In genomic region chr15:89409184-89409992, GRCh38 we compare ENCODE assay signal across 12 cellular contexts.
DNase-seq lines count a peak whose midpoint lies in the region; ATAC-seq and TF ChIP-seq lines count a peak whose summit lies in the region.
"Had no signal": no experiment of that assay in that cellular context is flagged by ENCODE, and none has a peak within 500 bp of the region (broad histone marks: within the 10 kb centered on the region; RNA-seq: fewer than 3 reads in every experiment).

No MANE protein-coding gene starts in this region.

- H3K4me3 Mint-ChIP-seq in activated CD4-positive, alpha-beta T cell treated with anti-CD3 and anti-CD28 coated beads, Interleukin-2, amount 10 ng/mL, durations not matched to agents 7 days and 5 days = peak overlapping the region; percentile 74

- H3K36me3 ChIP-seq in adipocyte (ENCODE audit: control insufficient read depth, insufficient read depth, low read length, severe bottlenecking) (no peaks in the 10 kb centered on the region), lower lobe of right lung (no peaks in the 10 kb centered on the region), stomach (no peaks in the 10 kb centered on the region)

- H3K4me3 ChIP-seq in adipocyte (ENCODE audit: low read length) (peak overlapping the region; percentile 67), lower lobe of right lung (peak overlapping the region; percentile 36), stomach (peak overlapping the region; percentile 24 to 40 (median 34))
- H3K4me3 ChIP-seq: A549 had no signal

- H3K27ac ChIP-seq in lower lobe of right lung (no peak overlapping the region), stomach (no peak overlapping the region)
- H3K27ac ChIP-seq: A549 had no signal

- POLR2A ChIA-PET in activated CD4-positive, alpha-beta T cell treated with anti-CD3 and anti-CD28 coated beads, Interleukin-2, amount 10 ng/mL, durations not matched to agents 7 days and 5 days (lab: Charles Lee) = no interaction called here
- POLR2A ChIA-PET in HEK293T (lab: Yijun Ruan, JAX) = no interaction called here

- peaks cover 21% of the 10 kb centered on the region for H3K4me1 ChIP-seq in adipocyte (ENCODE audit: control insufficient read depth, insufficient read depth, low read length)
- H3K4me1 ChIP-seq in lower lobe of right lung = peaks cover 36% of the 10 kb centered on the region
- H3K4me1 ChIP-seq in stomach = peaks cover 36 to 61% (median 47%) of the 10 kb centered on the region in 4 donors

- ATAC-seq in lower lobe of right lung (no peak), HG03378 (IDR thresholded peaks at IDR 0.05; ENCODE audit: unreplicated experiment) (no peak)
- ATAC-seq: A549 had no signal

- CTCF ChIA-PET in activated CD4-positive, alpha-beta T cell treated with anti-CD3 and anti-CD28 coated beads, Interleukin-2, amount 10 ng/mL, durations not matched to agents 7 days and 5 days (lab: Charles Lee) = interaction anchor here (1.5 to 3.7 kb wide), 5 partner anchors 9 to 50 kb away, joined by 3 to 28 read pairs (median 6); no protein-coding TSS in a partner anchor
- CTCF ChIA-PET in HEK293T (lab: Yijun Ruan, JAX) = interaction anchor here (0.9 to 3.2 kb wide), 3 partner anchors 10 to 51 kb away, joined by 3 to 10 read pairs (median 3); no protein-coding TSS in a partner anchor

- intact Hi-C loops in lower lobe of right lung (cut with DNase I) = no loop called here
- intact Hi-C loops in stomach (cut with DNase I; ENCODE audit: low total_unique reads) = no loop called here

- no peak for DNase-seq in activated CD4-positive, alpha-beta T cell treated with anti-CD3 and anti-CD28 coated beads, Interleukin-2, amount 10 ng/mL, durations not matched to agents 7 days and 5 days
- DNase-seq in activated CD4-positive, alpha-beta T cell treated with anti-CD3 and anti-CD28 coated beads, Interleukin-2, amount 50 U/mL, for 1 hour = no peak
- DNase-seq in adipocyte (ENCODE audit: low read depth) = peak; percentile 10
- no peak for DNase-seq in lower lobe of right lung
- DNase-seq in stomach = no peak
- DNase-seq in glomerular visceral epithelial cell (ENCODE audit: extremely low spot score) = no peak
- DNase-seq in HEK293T (ENCODE audit: extremely low spot score) = no peak
- DNase-seq: anterior cingulate cortex, NCI-H69 had no signal

- TF ChIP-seq EP300 in stomach (IDR thresholded peaks at IDR 0.05) = no peak

- H3K9me3 ChIP-seq in adipocyte (ENCODE audit: control insufficient read depth, low read length) = no peaks in the 10 kb centered on the region
- no peaks in the 10 kb centered on the region for H3K9me3 ChIP-seq in lower lobe of right lung
- H3K9me3 ChIP-seq in stomach = no peaks in the 10 kb centered on the region
- H3K9me3 ChIP-seq: A549 had no signal

- 5 to 13% (median 7%) methylated on average over 27 to 53 of the region's 53 CpGs for WGBS in stomach, 5 donors

- peaks cover 98% of the 10 kb centered on the region for H3K27me3 ChIP-seq in adipocyte (replicated peaks; ENCODE audit: control insufficient read depth, insufficient read depth, low read length)
- H3K27me3 ChIP-seq in lower lobe of right lung (ENCODE audit: low read depth) = peaks cover 98% of the 10 kb centered on the region
- H3K27me3 ChIP-seq in stomach = peaks cover 49 to 100% (median 100%) of the 10 kb centered on the region in 3 donors

- no peak for TF ChIP-seq POLR2A in stomach (IDR thresholded peaks at IDR 0.05)

- H3K9me3 Mint-ChIP-seq in activated CD4-positive, alpha-beta T cell treated with anti-CD3 and anti-CD28 coated beads, Interleukin-2, amount 10 ng/mL, durations not matched to agents 7 days and 5 days = no peaks in the 10 kb centered on the region
- H3K9me3 Mint-ChIP-seq: nephron had no signal

- no peaks in the 10 kb centered on the region for H3K36me3 Mint-ChIP-seq in activated CD4-positive, alpha-beta T cell treated with anti-CD3 and anti-CD28 coated beads, Interleukin-2, amount 10 ng/mL, durations not matched to agents 7 days and 5 days (ENCODE audit: low read depth)

- TF ChIP-seq CTCF in lower lobe of right lung (IDR thresholded peaks at IDR 0.05) (no peak), stomach (IDR thresholded peaks at IDR 0.05) (no peak)

- no peak overlapping the region for H3K27ac Mint-ChIP-seq in activated CD4-positive, alpha-beta T cell treated with anti-CD3 and anti-CD28 coated beads, Interleukin-2, amount 10 ng/mL, durations not matched to agents 7 days and 5 days
- H3K27ac Mint-ChIP-seq: nephron had no signal

- peaks cover 35% of the 10 kb centered on the region for H3K4me1 Mint-ChIP-seq in activated CD4-positive, alpha-beta T cell treated with anti-CD3 and anti-CD28 coated beads, Interleukin-2, amount 10 ng/mL, durations not matched to agents 7 days and 5 days

- peaks cover 96% of the 10 kb centered on the region for H3K27me3 Mint-ChIP-seq in activated CD4-positive, alpha-beta T cell treated with anti-CD3 and anti-CD28 coated beads, Interleukin-2, amount 10 ng/mL, durations not matched to agents 7 days and 5 days

- H3K9ac ChIP-seq in adipocyte (ENCODE audit: low read length) = no peak overlapping the region

TF ChIP-seq in HEK293T, 16 proteins besides CTCF, POLR2A, EP300 and RAD21:
- TF ChIP-seq HDGF (IDR thresholded peaks at IDR 0.05; ENCODE audit: borderline replicate concordance) = no peak
- TF ChIP-seq NFRKB (IDR thresholded peaks at IDR 0.05) = no peak
- no peak for TF ChIP-seq FOXA1 (IDR thresholded peaks at IDR 0.05)
- TF ChIP-seq ARNT (IDR thresholded peaks at IDR 0.05) = no peak
- TF ChIP-seq ZNF384 (IDR thresholded peaks at IDR 0.05) = no peak
- no peak for TF ChIP-seq LEF1 (IDR thresholded peaks at IDR 0.05; ENCODE audit: borderline replicate concordance)
